Comparison of ENCODE assay signal across 15 cellular contexts in genomic region chr14:25381498-25381897, GRCh38.
DNase-seq lines count a peak whose midpoint lies in the region; ATAC-seq and TF ChIP-seq lines count a peak whose summit lies in the region.
"Had no signal": no experiment of that assay in that cellular context is flagged by ENCODE, and none has a peak within 500 bp of the region (broad histone marks: within the 10 kb centered on the region; RNA-seq: fewer than 3 reads in every experiment).

No MANE protein-coding gene starts in this region.

- DNase-seq in Caco-2 (peak; percentile 32 to 34), HCEC 1CT (peak; percentile 1), PC-3 (peak; percentile 4), glutamatergic neuron (no peak), NCI-H1930 (lab: John Stamatoyannopoulos, UW) (no peak), dorsolateral prefrontal cortex (no peak), NCI-H2196 (lab: John Stamatoyannopoulos, UW; ENCODE audit: unreplicated experiment) (no peak)
- DNase-seq: activated CD4-positive, alpha-beta memory T cell treated with anti-CD3 and anti-CD28 coated beads, Interleukin-2, amount 10 ng/mL, durations not matched to agents 7 days and 5 days; amygdala had no signal

- H3K27ac Mint-ChIP-seq in Caco-2 (ENCODE audit: unreplicated experiment), result no peak overlapping the region
- H3K27ac Mint-ChIP-seq in glutamatergic neuron (ENCODE audit: unreplicated experiment), result no peak overlapping the region
- H3K27ac Mint-ChIP-seq: activated CD4-positive, alpha-beta memory T cell treated with anti-CD3 and anti-CD28 coated beads, Interleukin-2, amount 10 ng/mL, durations not matched to agents 7 days and 5 days; stimulated activated effector memory CD8-positive, alpha-beta T cell treated with anti-CD3 and anti-CD28 coated beads, Interleukin-12 subunit alpha, Interleukin-12 subunit beta, amount 100 ng/mL, for 72 hours had no signal

- H3K79me2 ChIP-seq in PC-3 (ENCODE audit: low read length), result no peaks in the 10 kb centered on the region

- H3K27me3 ChIP-seq in Caco-2 (replicated peaks; ENCODE audit: control insufficient read depth, insufficient read depth, low read length) (no peaks in the 10 kb centered on the region), PC-3 (ENCODE audit: low read length) (no peaks in the 10 kb centered on the region), dorsolateral prefrontal cortex (no peaks in the 10 kb centered on the region)
- H3K27me3 ChIP-seq: esophagus muscularis mucosa had no signal

- H3K4me1 ChIP-seq in Caco-2 (no peaks in the 10 kb centered on the region), PC-3 (ENCODE audit: insufficient read depth, low read length) (no peaks in the 10 kb centered on the region)
- H3K4me1 ChIP-seq: esophagus muscularis mucosa had no signal

- no peaks in the 10 kb centered on the region for H3F3A ChIP-seq in PC-3 (ENCODE audit: low read length, unreplicated experiment)

- BruUV-seq in Caco-2 (replicated peaks; lab: Mats Ljungman, UMichigan) (no TSS peak), PC-3 (replicated peaks; lab: Mats Ljungman, UMichigan) (no TSS peak)

- H3K9me3 ChIP-seq in Caco-2 (no peaks in the 10 kb centered on the region), PC-3 (ENCODE audit: low read length) (no peaks in the 10 kb centered on the region; the same call in 1 of the 2 replicates)

- no peak overlapping the region for H2AFZ ChIP-seq in PC-3 (ENCODE audit: low read length)

- TF ChIP-seq CTCF in Caco-2 (IDR thresholded peaks at IDR 0.05; ENCODE audit: insufficient read depth in 1 of 2, low read depth in 1 of 2, low read length in 1 of 2, severe bottlenecking in 1 of 2, unreplicated experiment in 1 of 2) (peak; percentile 21 to 62), PC-3 (conservative IDR thresholded peaks at IDR 0.05; ENCODE audit: low read depth, low read length) (peak; percentile 35; the same call in 1 of the 2 replicates), glutamatergic neuron (IDR thresholded peaks at IDR 0.05; ENCODE audit: partially characterized antibody, unreplicated experiment) (peak; percentile 54), dorsolateral prefrontal cortex (IDR thresholded peaks at IDR 0.05 in 54 of 56, conservative IDR thresholded peaks at IDR 0.05 in 2 of 56; ENCODE audit: low read depth in 1 of 56, partially characterized antibody in 56 of 56) (peak in 4 of 56 donors; percentile 7 to 16 (median 12))

- no peaks in the 10 kb centered on the region for H4K20me1 ChIP-seq in PC-3 (ENCODE audit: low read length)

- H3K4me1 Mint-ChIP-seq in Caco-2 (ENCODE audit: low read depth, unreplicated experiment) (no peaks in the 10 kb centered on the region), glutamatergic neuron (ENCODE audit: low read depth, unreplicated experiment) (no peaks in the 10 kb centered on the region)
- H3K4me1 Mint-ChIP-seq: activated CD4-positive, alpha-beta memory T cell treated with anti-CD3 and anti-CD28 coated beads, Interleukin-2, amount 10 ng/mL, durations not matched to agents 7 days and 5 days; stimulated activated effector memory CD8-positive, alpha-beta T cell treated with anti-CD3 and anti-CD28 coated beads, Interleukin-12 subunit alpha, Interleukin-12 subunit beta, amount 100 ng/mL, for 72 hours had no signal

- no peak for ATAC-seq in PC-3
- ATAC-seq in GM21367 (IDR thresholded peaks at IDR 0.05; ENCODE audit: unreplicated experiment), result no peak
- ATAC-seq: K562; Panc1; stimulated activated effector memory CD8-positive, alpha-beta T cell treated with anti-CD3 and anti-CD28 coated beads, Interleukin-12 subunit alpha, Interleukin-12 subunit beta, amount 100 ng/mL, for 72 hours had no signal

- H3K9me3 Mint-ChIP-seq in Caco-2 (ENCODE audit: unreplicated experiment), result no peaks in the 10 kb centered on the region
- no peaks in the 10 kb centered on the region for H3K9me3 Mint-ChIP-seq in glutamatergic neuron (ENCODE audit: unreplicated experiment)
- H3K9me3 Mint-ChIP-seq: activated CD4-positive, alpha-beta memory T cell treated with anti-CD3 and anti-CD28 coated beads, Interleukin-2, amount 10 ng/mL, durations not matched to agents 7 days and 5 days; stimulated activated effector memory CD8-positive, alpha-beta T cell treated with anti-CD3 and anti-CD28 coated beads, Interleukin-12 subunit alpha, Interleukin-12 subunit beta, amount 100 ng/mL, for 72 hours had no signal

- H3K36me3 ChIP-seq in Caco-2 (ENCODE audit: control insufficient read depth, insufficient read depth, low read length) (no peaks in the 10 kb centered on the region), PC-3 (ENCODE audit: low read depth, low read length) (no peaks in the 10 kb centered on the region)
- H3K36me3 ChIP-seq: esophagus muscularis mucosa had no signal

- H3K9me2 ChIP-seq in PC-3 (replicated peaks; ENCODE audit: low read length), result no peaks in the 10 kb centered on the region

- H3K27me3 Mint-ChIP-seq in Caco-2 (ENCODE audit: insufficient read depth, unreplicated experiment), result peaks cover 11% of the 10 kb centered on the region
- H3K27me3 Mint-ChIP-seq in glutamatergic neuron (ENCODE audit: unreplicated experiment), result no peaks in the 10 kb centered on the region
- H3K27me3 Mint-ChIP-seq: activated CD4-positive, alpha-beta memory T cell treated with anti-CD3 and anti-CD28 coated beads, Interleukin-2, amount 10 ng/mL, durations not matched to agents 7 days and 5 days had no signal

- no peaks in the 10 kb centered on the region for H3K36me3 Mint-ChIP-seq in Caco-2 (ENCODE audit: insufficient read depth, unreplicated experiment)
- no peaks in the 10 kb centered on the region for H3K36me3 Mint-ChIP-seq in glutamatergic neuron (ENCODE audit: unreplicated experiment)
- H3K36me3 Mint-ChIP-seq: stimulated activated effector memory CD8-positive, alpha-beta T cell treated with anti-CD3 and anti-CD28 coated beads, Interleukin-12 subunit alpha, Interleukin-12 subunit beta, amount 100 ng/mL, for 72 hours had no signal

- H3K4me3 Mint-ChIP-seq in Caco-2 (ENCODE audit: unreplicated experiment), result no peak overlapping the region
- no peak overlapping the region for H3K4me3 Mint-ChIP-seq in glutamatergic neuron (ENCODE audit: unreplicated experiment)
- H3K4me3 Mint-ChIP-seq: activated CD4-positive, alpha-beta memory T cell treated with anti-CD3 and anti-CD28 coated beads, Interleukin-2, amount 10 ng/mL, durations not matched to agents 7 days and 5 days; stimulated activated effector memory CD8-positive, alpha-beta T cell treated with anti-CD3 and anti-CD28 coated beads, Interleukin-12 subunit alpha, Interleukin-12 subunit beta, amount 100 ng/mL, for 72 hours had no signal

- H3K4me2 ChIP-seq in PC-3 (ENCODE audit: low read length), result no peak overlapping the region

- H3K27ac ChIP-seq in PC-3 (ENCODE audit: low read length) (no peak overlapping the region), dorsolateral prefrontal cortex (no peak overlapping the region)
- H3K27ac ChIP-seq: esophagus muscularis mucosa, skin epidermis had no signal

- H3K9ac ChIP-seq in PC-3 (ENCODE audit: low read length), result no peak overlapping the region

- H3K4me3 ChIP-seq in Caco-2 (ENCODE audit: low read depth, low read length), result no peak overlapping the region
- no peak overlapping the region for H3K4me3 ChIP-seq in PC-3 (ENCODE audit: low read length)
- no peak overlapping the region for H3K4me3 ChIP-seq in dorsolateral prefrontal cortex
- H3K4me3 ChIP-seq: esophagus muscularis mucosa, K562, skin epidermis had no signal

- intact Hi-C loops in Caco-2 (cut with micrococcal nuclease; ENCODE audit: unreplicated experiment) (no loop called here), PC-3 (cut with micrococcal nuclease) (no loop called here), dorsolateral prefrontal cortex (cut with DNase I) (no loop called here)

- CTCF ChIA-PET in Caco-2 (lab: Charles Lee), result interaction anchor here (0.5 to 1.5 kb wide), 5 partner anchors 17 to 722 kb away, joined by 3 to 5 read pairs (median 3); no protein-coding TSS in a partner anchor
- CTCF ChIA-PET in PC-3 (lab: Charles Lee), result no interaction called here

- POLR2A ChIA-PET in Caco-2 (lab: Charles Lee) (no interaction called here), PC-3 (lab: Charles Lee; ENCODE audit: unreplicated experiment) (no interaction called here)

Comparison
In these comparisons a context has a peak if more than half of its experiments do, and no peak if none do; other contexts are left out.
1. DNase-seq: peak in Caco-2 (2 of 2), HCEC 1CT (single experiment) and PC-3 (single experiment); none in glutamatergic neuron (single experiment), NCI-H1930 (0 of 2), dorsolateral prefrontal cortex (0 of 10) and NCI-H2196 (single experiment).